Comparison of ENCODE assay signal across 8 cellular contexts in the genomic region with DNA sequence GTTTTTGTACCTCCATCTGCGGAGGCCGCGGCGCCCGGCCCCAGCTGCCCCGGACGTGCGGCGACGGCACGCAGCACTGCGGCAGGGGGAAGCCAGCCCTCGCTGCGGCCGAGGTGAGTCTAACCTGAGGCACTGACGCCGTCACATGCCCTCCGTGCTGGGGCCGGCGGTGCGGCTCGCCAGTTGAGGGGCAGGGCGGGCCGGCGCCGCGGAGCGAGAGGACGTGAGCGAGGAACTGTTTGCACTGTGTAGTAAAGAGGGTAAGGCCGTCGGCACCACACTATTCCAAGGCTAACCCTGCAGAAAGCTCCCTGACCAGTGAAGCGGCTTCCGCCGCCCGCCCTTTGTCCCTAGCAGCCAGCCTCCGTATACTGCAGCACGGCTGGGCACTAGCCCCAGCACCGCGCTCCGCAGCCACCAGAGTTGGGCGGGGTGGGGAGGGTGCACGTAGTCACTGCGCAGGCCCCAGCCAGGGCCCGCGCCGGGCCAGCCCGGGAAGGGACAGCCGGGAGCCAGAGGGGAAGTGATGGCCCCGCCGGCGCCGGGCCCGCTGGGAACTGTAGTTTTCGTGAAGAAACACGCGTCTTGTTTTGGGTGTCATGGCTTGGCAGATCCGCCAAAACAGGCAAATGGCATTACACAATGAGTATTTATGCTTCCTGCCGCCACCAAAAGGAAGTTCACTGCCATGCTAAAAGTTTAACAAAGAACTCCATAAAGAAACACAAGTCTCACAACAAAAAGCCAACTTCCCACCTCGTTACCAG. TPM values are rescaled to one million over a fixed set of nuclear protein-coding genes. Genes with fewer than 3 reads are reported as not detected.
DNase-seq lines count a peak whose midpoint lies in the region; ATAC-seq, FAIRE-seq and TF ChIP-seq lines count a peak whose summit lies in the region.

No MANE protein-coding gene starts in this region.

- H3K4me2 ChIP-seq in keratinocyte (ENCODE audit: control insufficient read depth, extremely low read depth, insufficient read depth, low read depth, low read length) = peak overlapping the region; percentile 80

- H3K36me3 ChIP-seq in keratinocyte (ENCODE audit: control insufficient read depth in 2 of 2, extremely low read depth in 1 of 2, insufficient read depth in 2 of 2, low read length in 2 of 2) = peaks cover 3 to 9% of the 10 kb centered on the region in 2 experiments

- H3K36me3 Mint-ChIP-seq in central memory CD8-positive, alpha-beta T cell (ENCODE audit: insufficient read depth) = peaks cover 35% of the 10 kb centered on the region

- TF ChIP-seq CTCF in AG09319 (IDR thresholded peaks at IDR 0.05; ENCODE audit: low read depth, low read length) = no peak
- no peak for TF ChIP-seq CTCF in keratinocyte (optimal IDR thresholded peaks at IDR 0.05 in 1 of 3, IDR thresholded peaks at IDR 0.05 in 1 of 3, conservative IDR thresholded peaks at IDR 0.05 in 1 of 3; ENCODE audit: extremely low read depth in 1 of 3, insufficient read depth in 2 of 3, low read length in 3 of 3)

- H3K79me2 ChIP-seq in keratinocyte (ENCODE audit: control insufficient read depth, insufficient read depth, low read length) = peaks cover 80% of the 10 kb centered on the region

- peak; percentile 58 for ATAC-seq in GM19025 (IDR thresholded peaks at IDR 0.05; ENCODE audit: low read depth, unreplicated experiment)
- peak; percentile 63 for ATAC-seq in HG03280 (IDR thresholded peaks at IDR 0.05; ENCODE audit: unreplicated experiment)
- peak; percentile 67 for ATAC-seq in central memory CD8-positive, alpha-beta T cell (replicated peaks; ENCODE audit: extremely low read depth, poor library complexity, severe bottlenecking)

- DNase-seq in AG09319 (ENCODE audit: extremely low read depth, low read depth) (peak; percentile 77), NCI-H345 treated with DMSO at 0.1 percent for 48 hours (lab: John Stamatoyannopoulos, UW; ENCODE audit: unreplicated experiment) (peak; percentile 88), keratinocyte (ENCODE audit: low read depth, low spot score) (peak; percentile 71)
- peak; percentile 88 for DNase-seq in activated CD4-positive, CD25-positive, alpha-beta regulatory T cell treated with anti-CD3 and anti-CD28 coated beads, Interleukin-2, amount 50 U/mL, for 16 hours (ENCODE audit: low read depth, low spot score)
- DNase-seq in central memory CD8-positive, alpha-beta T cell (ENCODE audit: low spot score in 2 of 2) = peak; percentile 83 to 91
- DNase-seq in stimulated activated CD4-positive, alpha-beta T cell treated with anti-CD3 and anti-CD28 coated beads, Interleukin-12 subunit alpha, Interleukin-12 subunit beta, amount 100 ng/mL, for 4 hours = peak; percentile 93

- H3K4me3 Mint-ChIP-seq in central memory CD8-positive, alpha-beta T cell = peak overlapping the region; percentile 99

- H3K27ac Mint-ChIP-seq in central memory CD8-positive, alpha-beta T cell (ENCODE audit: low read depth) = peak overlapping the region; percentile 96

- H3K27me3 ChIP-seq in keratinocyte (ENCODE audit: control insufficient read depth, extremely low read depth, insufficient read depth, low read length) = no peaks in the 10 kb centered on the region

- H3K4me3 ChIP-seq in keratinocyte (ENCODE audit: control insufficient read depth in 2 of 3, extremely low read depth in 1 of 3, insufficient read depth in 2 of 3, low read depth in 1 of 3, low read length in 3 of 3) = peak overlapping the region; percentile 65 to 93 (median 65)

- H3K27ac ChIP-seq in keratinocyte (ENCODE audit: control insufficient read depth, insufficient read depth, low read length) = peak overlapping the region; percentile 85

- H3K4me1 Mint-ChIP-seq in central memory CD8-positive, alpha-beta T cell = peaks cover 64% of the 10 kb centered on the region

- H3K9me3 ChIP-seq in keratinocyte (ENCODE audit: control insufficient read depth, low read depth, low read length) = no peaks in the 10 kb centered on the region

- peak overlapping the region; percentile 82 for H2AFZ ChIP-seq in keratinocyte (ENCODE audit: control insufficient read depth, low read length)

- no peak for FAIRE-seq in keratinocyte (lab: Jason Lieb, UNC)

- peak overlapping the region; percentile 99 for H3K9ac ChIP-seq in keratinocyte (ENCODE audit: control insufficient read depth, extremely low read depth, insufficient read depth, low read length)

- H3K4me1 ChIP-seq in keratinocyte (ENCODE audit: control insufficient read depth, extremely low read depth, insufficient read depth, low read length) = peaks cover 27% of the 10 kb centered on the region

- H3K9me1 ChIP-seq in keratinocyte (ENCODE audit: control insufficient read depth, extremely low read depth, insufficient read depth, low read length) = peaks cover 6% of the 10 kb centered on the region

- dilution Hi-C loops in keratinocyte (cut with MboI; ENCODE audit: extremely low pct_ligation_motif_present, low sequenced_read_pairs) = no loop called here

- H3K27me3 Mint-ChIP-seq in central memory CD8-positive, alpha-beta T cell = no peaks in the 10 kb centered on the region

- peaks cover 17% of the 10 kb centered on the region for H4K20me1 ChIP-seq in keratinocyte (ENCODE audit: control insufficient read depth, extremely low read depth, insufficient read depth, low read length)

- H3K9me3 Mint-ChIP-seq in central memory CD8-positive, alpha-beta T cell = no peaks in the 10 kb centered on the region

RNA-seq across cellular contexts. Expression of gene KANSL1, which starts 0.6 kb away (rescaled TPM):
- 10.2 to 17.6 TPM (median 13.7 TPM) in 3 replicates for polyA plus RNA-seq in keratinocyte
- 28.4 TPM for polyA plus RNA-seq in keratinocyte (2011; ENCODE audit: low read depth)
- polyA plus RNA-seq in keratinocyte (2011; cell fraction: cytosol; rRNA removed) = 10.7 and 18.2 TPM in 2 replicates
- polyA plus RNA-seq in keratinocyte (2011; cell fraction: nucleus; rRNA removed) = 63.4 and 68.9 TPM in 2 replicates
- polyA plus RNA-seq in keratinocyte (2012; ENCODE audit: low replicate concordance) = 12.8 and 26.5 TPM in 2 replicates
- 34.9 to 104 TPM (median 73.7 TPM) in 3 replicates for polyA minus RNA-seq in keratinocyte
- polyA minus RNA-seq in keratinocyte (2011; cell fraction: cytosol; rRNA and poly(A)+ RNA removed) = 44.5 TPM
- polyA minus RNA-seq in keratinocyte (2011; cell fraction: nucleus; rRNA and poly(A)+ RNA removed) = 91.0 and 157 TPM in 2 replicates

Comparison
In these comparisons a context has a peak if more than half of its experiments do, and no peak if none do; other contexts are left out.
1. Peak in every context shown above with its lines: DNase-seq, ATAC-seq, H3K4me3 ChIP-seq and H3K27ac ChIP-seq.